8 cellular contexts compared by ENCODE assay signal in genomic region chr16:29876186-29876577, GRCh38. TPM values are rescaled to one million over a fixed set of nuclear protein-coding genes. Genes with fewer than 3 reads are reported as not detected.
DNase-seq lines count a peak whose midpoint lies in the region; ATAC-seq and TF ChIP-seq lines count a peak whose summit lies in the region.

No MANE protein-coding gene starts in this region.

- peak overlapping the region; percentile 36 for H3K4me3 ChIP-seq in AG04449 (ENCODE audit: low read depth, low read length)
- H3K4me3 ChIP-seq in HFF-Myc (replicated peaks; ENCODE audit: low read depth, low read length), result peak overlapping the region; percentile 7; the same call in 1 of the 2 replicates
- H3K4me3 ChIP-seq in cardiac fibroblast (replicated peaks in 1 of 2; ENCODE audit: low read depth in 2 of 2, low read length in 2 of 2), result peak overlapping the region; percentile 18 to 22

- H3K9me3 Mint-ChIP-seq in naive B cell, result peaks cover 3 to 6% (median 4%) of the 10 kb centered on the region in 7 donors

- POLR2A ChIA-PET in AG04449 (lab: Yijun Ruan, JAX), result no interaction called here

- TF ChIP-seq CTCF in AG04449 (IDR thresholded peaks at IDR 0.05; ENCODE audit: insufficient read depth, low read length, missing control alignments), result no peak
- TF ChIP-seq CTCF in HFF-Myc (IDR thresholded peaks at IDR 0.05; ENCODE audit: low read depth, low read length, missing control alignments), result no peak
- no peak for TF ChIP-seq CTCF in cardiac fibroblast (IDR thresholded peaks at IDR 0.05; ENCODE audit: low read depth, low read length)

- ATAC-seq in naive B cell (ENCODE audit: low read depth in 2 of 2) (no peak), HG02759 (IDR thresholded peaks at IDR 0.05; ENCODE audit: unreplicated experiment) (no peak)

- no peak for DNase-seq in AG04449 (ENCODE audit: low read depth, low spot score)
- no peak for DNase-seq in HFF-Myc (ENCODE audit: extremely low read depth, low read depth)
- no peak for DNase-seq in cardiac fibroblast (ENCODE audit: low read depth in 2 of 2)
- DNase-seq in naive B cell, result no peak
- DNase-seq in AG20443 (ENCODE audit: low spot score), result no peak
- DNase-seq in NCI-H526 treated with DMSO at 0.1 percent for 48 hours (lab: John Stamatoyannopoulos, UW), result no peak
- DNase-seq in putamen (ENCODE audit: low spot score), result no peak

- H3K27ac Mint-ChIP-seq in naive B cell, result peak overlapping the region in 1 of 6 donors; percentile 26

- H3K27me3 Mint-ChIP-seq in naive B cell, result peaks cover 16 to 53% (median 36%) of the 10 kb centered on the region in 3 donors

- H3K4me3 Mint-ChIP-seq in naive B cell, result peak overlapping the region in 7 of 8 donors; percentile 36 to 88 (median 75)

- peaks cover 0 to 16% of the 10 kb centered on the region in 2 donors for H3K36me3 Mint-ChIP-seq in naive B cell

- CTCF ChIA-PET in AG04449 (lab: Yijun Ruan, JAX), result interaction anchor here (1.2 kb wide), 1 partner anchor 27 kb away, joined by 4 read pairs; no protein-coding TSS in a partner anchor

- peaks cover 22 to 26% (median 24%) of the 10 kb centered on the region in 3 donors for H3K4me1 Mint-ChIP-seq in naive B cell

RNA-seq across cellular contexts. Expression of gene CDIPT, which starts 13.2 kb away (rescaled TPM):
- polyA plus RNA-seq in naive B cell (ENCODE audit: low read depth in 6 of 6), result 10 to 100 TPM; 58.1 to 79.1 (median 66.3) TPM

RNA-seq across cellular contexts. Expression of gene SEZ6L2, which starts 23.2 kb away (rescaled TPM):
- not detected for polyA plus RNA-seq in naive B cell (ENCODE audit: low read depth in 6 of 6)

RNA-seq across cellular contexts. Expression of gene ASPHD1, which starts 24.1 kb away (rescaled TPM):
- not detected for polyA plus RNA-seq in naive B cell (ENCODE audit: low read depth in 6 of 6)

RNA-seq across cellular contexts. Expression of gene KCTD13, which starts 49.8 kb away (rescaled TPM):
- polyA plus RNA-seq in naive B cell (ENCODE audit: low read depth in 6 of 6), result 10 to 100 TPM in 3 of 6 donors, 1 to 10 TPM in 3; 7.4 to 19.0 (median 10.4) TPM

RNA-seq across cellular contexts. Expression of gene MVP, which starts 55.9 kb away (rescaled TPM):
- polyA plus RNA-seq in naive B cell (ENCODE audit: low read depth in 6 of 6), result 10 to 100 TPM; 39.7 to 61.4 (median 43.9) TPM
